Comparison of ENCODE assay signal across 8 cellular contexts in the genomic region with DNA sequence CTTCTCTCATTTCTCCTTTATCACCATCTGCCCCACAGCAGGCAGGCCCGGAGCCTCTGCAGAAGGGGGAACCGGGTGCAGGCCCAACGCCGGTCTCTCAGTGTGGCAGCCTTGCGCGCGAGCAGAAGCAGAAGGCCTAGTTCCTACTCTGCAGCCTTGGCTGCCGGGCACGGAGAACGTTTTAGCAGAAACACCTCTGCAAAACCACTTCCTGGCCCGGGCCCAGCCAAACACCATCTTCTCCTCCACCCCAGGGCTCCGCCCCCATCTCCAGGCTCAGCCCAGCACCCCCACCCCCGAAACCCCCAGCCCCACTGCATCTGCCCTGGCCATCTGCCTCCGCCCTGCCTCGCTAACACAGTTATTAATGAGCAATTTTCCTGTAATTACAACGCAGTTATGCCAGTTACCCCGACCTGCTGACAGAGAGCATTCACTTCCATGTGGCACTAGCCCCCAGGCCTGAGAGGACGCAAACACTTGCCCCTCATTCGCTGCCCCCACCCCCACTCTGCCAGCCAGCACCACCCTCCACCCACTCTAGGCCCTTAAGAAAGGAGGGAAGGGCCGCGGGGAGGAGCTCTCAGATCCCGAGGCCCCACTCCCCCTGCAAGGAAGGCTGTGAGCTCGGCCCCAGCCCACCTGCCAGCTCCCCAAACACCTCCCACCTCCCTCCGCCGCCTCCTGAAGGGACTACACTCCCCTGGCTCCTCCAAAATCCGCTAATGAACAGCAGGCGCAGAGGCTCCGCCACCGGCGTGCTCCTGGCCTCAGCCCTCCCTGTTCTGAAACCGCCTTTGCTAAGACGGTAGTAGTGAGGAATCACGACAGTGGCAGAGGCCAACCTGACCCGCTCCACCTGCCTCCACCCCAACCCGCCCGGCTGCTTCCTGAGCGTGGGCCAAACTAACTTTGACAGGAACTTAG. TPM values are rescaled to one million over a fixed set of nuclear protein-coding genes. Genes with fewer than 3 reads are reported as not detected.
DNase-seq lines count a peak whose midpoint lies in the region; ATAC-seq, FAIRE-seq and TF ChIP-seq lines count a peak whose summit lies in the region.

No MANE protein-coding gene starts in this region.

- intact Hi-C loops in mucosa of descending colon (cut with DNase I, micrococcal nuclease), result no loop called here

- H3K27ac ChIP-seq in brain microvascular endothelial cell, result no peak overlapping the region
- no peak overlapping the region for H3K27ac ChIP-seq in SJCRH30

- TF ChIP-seq CTCF in brain microvascular endothelial cell (IDR thresholded peaks at IDR 0.05; ENCODE audit: low read depth, low read length, missing control alignments) (no peak), mucosa of descending colon (IDR thresholded peaks at IDR 0.05) (no peak)

- H3K4me1 ChIP-seq in mucosa of descending colon (ENCODE audit: low read depth), result no peaks in the 10 kb centered on the region
- no peaks in the 10 kb centered on the region; the same call in 1 of the 2 replicates for H3K4me1 ChIP-seq in SJCRH30

- DNase-seq in GM12891 (ENCODE audit: insufficient read length, low spot score) (peak; percentile 87), T-helper 9 cell (peak; percentile 58), brain microvascular endothelial cell (no peak), mucosa of descending colon (peak; percentile 60 to 87 (median 66)), SJCRH30 (no peak)
- DNase-seq in stimulated activated effector memory CD8-positive, alpha-beta T cell treated with anti-CD3 and anti-CD28 coated beads, Interleukin-12 subunit alpha, Interleukin-12 subunit beta, amount 100 ng/mL, for 72 hours (ENCODE audit: low spot score in 2 of 2), result peak; percentile 41 to 86

- H3K4me3 Mint-ChIP-seq in stimulated activated effector memory CD8-positive, alpha-beta T cell treated with anti-CD3 and anti-CD28 coated beads, Interleukin-12 subunit alpha, Interleukin-12 subunit beta, amount 100 ng/mL, for 72 hours, result peak overlapping the region; percentile 97

- H3K27ac Mint-ChIP-seq in stimulated activated effector memory CD8-positive, alpha-beta T cell treated with anti-CD3 and anti-CD28 coated beads, Interleukin-12 subunit alpha, Interleukin-12 subunit beta, amount 100 ng/mL, for 72 hours, result peak overlapping the region; percentile 100

- H3K36me3 ChIP-seq in brain microvascular endothelial cell (replicated peaks) (no peaks in the 10 kb centered on the region), mucosa of descending colon (ENCODE audit: low read depth) (no peaks in the 10 kb centered on the region), SJCRH30 (no peaks in the 10 kb centered on the region)

- H3K36me3 Mint-ChIP-seq in stimulated activated effector memory CD8-positive, alpha-beta T cell treated with anti-CD3 and anti-CD28 coated beads, Interleukin-12 subunit alpha, Interleukin-12 subunit beta, amount 100 ng/mL, for 72 hours, result peaks cover 19% of the 10 kb centered on the region

- H3K9me3 Mint-ChIP-seq in stimulated activated effector memory CD8-positive, alpha-beta T cell treated with anti-CD3 and anti-CD28 coated beads, Interleukin-12 subunit alpha, Interleukin-12 subunit beta, amount 100 ng/mL, for 72 hours, result no peaks in the 10 kb centered on the region

- H3K27me3 ChIP-seq in brain microvascular endothelial cell (replicated peaks) (peaks cover 2% of the 10 kb centered on the region), SJCRH30 (no peaks in the 10 kb centered on the region; the same call in 1 of the 2 replicates)

- FAIRE-seq in GM12891 (lab: Jason Lieb, UNC), result peak; percentile 79

- H3K4me3 ChIP-seq in brain microvascular endothelial cell (ENCODE audit: low read depth, low read length) (peak overlapping the region; percentile 17), mucosa of descending colon (no peak overlapping the region), SJCRH30 (no peak overlapping the region)

- TF ChIP-seq POLR2A in GM12891 (IDR thresholded peaks at IDR 0.05; ENCODE audit: low read depth, low read length), result peak; percentile 62

- H3K9me3 ChIP-seq in mucosa of descending colon (no peaks in the 10 kb centered on the region), SJCRH30 (replicated peaks) (no peaks in the 10 kb centered on the region)

- peaks cover 38% of the 10 kb centered on the region for H3K4me1 Mint-ChIP-seq in stimulated activated effector memory CD8-positive, alpha-beta T cell treated with anti-CD3 and anti-CD28 coated beads, Interleukin-12 subunit alpha, Interleukin-12 subunit beta, amount 100 ng/mL, for 72 hours

- ATAC-seq in HG03135 (IDR thresholded peaks at IDR 0.05; ENCODE audit: unreplicated experiment) (peak; percentile 50), mucosa of descending colon (peak; percentile 71), HG02798 (IDR thresholded peaks at IDR 0.05; ENCODE audit: poor library complexity, unreplicated experiment) (no peak)
- peak; percentile 87 for ATAC-seq in stimulated activated effector memory CD8-positive, alpha-beta T cell treated with anti-CD3 and anti-CD28 coated beads, Interleukin-12 subunit alpha, Interleukin-12 subunit beta, amount 100 ng/mL, for 72 hours

- in situ Hi-C loops in brain microvascular endothelial cell (cut with HindIII; ENCODE audit: low pct_ligation_motif_present, low sequenced_read_pairs), result no loop called here

TF ChIP-seq in GM12891, 5 proteins besides CTCF, POLR2A, EP300 and RAD21:
- no peak for TF ChIP-seq PAX5 (IDR thresholded peaks at IDR 0.05; ENCODE audit: insufficient read depth, low read length, severe bottlenecking)
- TF ChIP-seq SPI1 (IDR thresholded peaks at IDR 0.05; ENCODE audit: low read depth, low read length), result peak; percentile 32; the same call in 1 of the 2 replicates
- TF ChIP-seq POU2F2 (IDR thresholded peaks at IDR 0.05; ENCODE audit: low read depth, low read length), result no peak
- 0 out of 2 replicates have a peak, but pooled peaks have one; percentile 49 for TF ChIP-seq TAF1 (IDR thresholded peaks at IDR 0.05; ENCODE audit: low read depth, low read length)
- TF ChIP-seq POLR2AphosphoS5 (IDR thresholded peaks at IDR 0.05; ENCODE audit: low read depth, low read length), result no peak

RNA-seq across cellular contexts. Expression of gene FBRSL1, which starts 44.7 kb away (rescaled TPM):
- polyA plus RNA-seq in GM12891 (2012; ENCODE audit: low read depth, missing spikeins), result 14.6 TPM
- 10 to 100 TPM; 54.7 to 68.5 (median 55.6) TPM for total RNA-seq in mucosa of descending colon
- total RNA-seq in SJCRH30 (2014; rRNA removed; shearing (Covaris generic)), result 15.6 and 15.7 TPM in 2 replicates

Comparison
In these comparisons a context has a peak if more than half of its experiments do, and no peak if none do; other contexts are left out.
1. DNase-seq: peak in GM12891 (single experiment), T-helper 9 cell (single experiment), mucosa of descending colon (3 of 3) and stimulated activated effector memory CD8-positive, alpha-beta T cell treated with anti-CD3 and anti-CD28 coated beads, Interleukin-12 subunit alpha, Interleukin-12 subunit beta, amount 100 ng/mL, for 72 hours (2 of 2); none in brain microvascular endothelial cell (single experiment) and SJCRH30 (0 of 2).